Comparison of ENCODE assay signal across 9 cellular contexts in genomic region chr17:560379-560935, GRCh38.
DNase-seq lines count a peak whose midpoint lies in the region; ATAC-seq, FAIRE-seq and TF ChIP-seq lines count a peak whose summit lies in the region.
"Had no signal": no experiment of that assay in that cellular context is flagged by ENCODE, and none has a peak within 500 bp of the region (broad histone marks: within the 10 kb centered on the region; RNA-seq: fewer than 3 reads in every experiment).

No MANE protein-coding gene starts in this region.

- H2BK15ac ChIP-seq in neuronal stem cell (ENCODE audit: low read length), result no peak overlapping the region

- H3K9ac ChIP-seq in kidney (ENCODE audit: low read length in 2 of 2) (peak overlapping the region in 1 of 2 donors; percentile 12), neuronal stem cell (ENCODE audit: low read depth, low read length, poor library complexity) (no peak overlapping the region)

- no peak overlapping the region for H4K91ac ChIP-seq in neuronal stem cell (ENCODE audit: low read depth, low read length, poor library complexity)

- TF ChIP-seq POLR2A in prostate gland (IDR thresholded peaks at IDR 0.05), result no peak

- TF ChIP-seq CTCF in bronchial epithelial cell (IDR thresholded peaks at IDR 0.05; ENCODE audit: insufficient read depth, low read length, severe bottlenecking) (no peak), kidney (IDR thresholded peaks at IDR 0.05; ENCODE audit: borderline replicate concordance, extremely low read depth, insufficient read depth) (no peak), prostate gland (IDR thresholded peaks at IDR 0.05) (no peak)

- H3K4me3 ChIP-seq in bronchial epithelial cell (ENCODE audit: low read depth, low read length) (no peak overlapping the region), kidney (ENCODE audit: low read length in 2 of 2) (no peak overlapping the region), prostate gland (no peak overlapping the region), neuronal stem cell (ENCODE audit: low read length in 2 of 2) (peak overlapping the region in 1 of 2 donors; percentile 30)

- no peak overlapping the region for H3K18ac ChIP-seq in neuronal stem cell (ENCODE audit: low read length)

- H3K9me3 ChIP-seq in kidney (ENCODE audit: control insufficient read depth in 1 of 2, low read length in 2 of 2), result no peaks in the 10 kb centered on the region
- no peaks in the 10 kb centered on the region for H3K9me3 ChIP-seq in prostate gland
- H3K9me3 ChIP-seq in neuronal stem cell (replicated peaks in 1 of 2; ENCODE audit: control insufficient read depth in 2 of 2, insufficient read depth in 1 of 2, low read depth in 1 of 2, low read length in 2 of 2), result peaks cover 0 to 1% of the 10 kb centered on the region in 2 donors

- no peak overlapping the region for H2AK5ac ChIP-seq in neuronal stem cell (ENCODE audit: low read depth, low read length)

- H3K14ac ChIP-seq in neuronal stem cell (ENCODE audit: low read length), result no peak overlapping the region

- H3K23ac ChIP-seq in neuronal stem cell (ENCODE audit: low read depth, low read length, poor library complexity), result no peak overlapping the region

- intact Hi-C loops in kidney (cut with DNase I), result no loop called here
- intact Hi-C loops in prostate gland (cut with DNase I), result no loop called here

- no peaks in the 10 kb centered on the region for H3K79me1 ChIP-seq in neuronal stem cell (ENCODE audit: low read depth, low read length)

- no peak overlapping the region for H2BK5ac ChIP-seq in neuronal stem cell (ENCODE audit: low read length)

- no peak overlapping the region for H2BK12ac ChIP-seq in neuronal stem cell (ENCODE audit: low read length)

- FAIRE-seq in bronchial epithelial cell (lab: Jason Lieb, UNC) (no peak), kidney (lab: Jason Lieb, UNC) (no peak)

- H3K27ac ChIP-seq in kidney (ENCODE audit: low read depth in 2 of 2, low read length in 2 of 2) (peak overlapping the region; percentile 66 to 84), temporal lobe (ENCODE audit: low read depth, low read length) (peak overlapping the region; percentile 50), prostate gland (no peak overlapping the region), neuronal stem cell (replicated peaks; ENCODE audit: low read length) (no peak overlapping the region)

- no peak overlapping the region for H2BK120ac ChIP-seq in neuronal stem cell (ENCODE audit: low read depth, low read length)

- WGBS in prostate gland, result 83% methylated on average over 4 of the region's 4 CpGs
- WGBS in neuronal stem cell (ENCODE audit: extremely low coverage in 2 of 2, insufficient read length in 2 of 2, insufficient replicate concordance in 1 of 2), 2 donors, result no CpG with 5 or more reads among the region's 4 CpGs

- H4K8ac ChIP-seq in neuronal stem cell (ENCODE audit: low read depth, low read length), result no peak overlapping the region

- no peak overlapping the region for H3K4ac ChIP-seq in neuronal stem cell (ENCODE audit: low read length)

- no peak for ATAC-seq in HG03565 (IDR thresholded peaks at IDR 0.05; ENCODE audit: unreplicated experiment)

- H3K36me3 ChIP-seq in bronchial epithelial cell (ENCODE audit: control insufficient read depth, insufficient read depth, low read length), result peaks cover 13% of the 10 kb centered on the region
- H3K36me3 ChIP-seq in kidney (ENCODE audit: control insufficient read depth in 1 of 2, insufficient read depth in 2 of 2, low read length in 2 of 2), result peaks cover 12 to 23% of the 10 kb centered on the region in 2 donors
- H3K36me3 ChIP-seq in prostate gland, result peaks cover 0 to 4% of the 10 kb centered on the region in 2 donors
- H3K36me3 ChIP-seq in neuronal stem cell (replicated peaks in 1 of 2; ENCODE audit: control insufficient read depth in 2 of 2, insufficient read depth in 2 of 2, low read length in 2 of 2), result peaks cover 13 to 51% of the 10 kb centered on the region in 2 donors

- H3K27me3 ChIP-seq in bronchial epithelial cell (ENCODE audit: control insufficient read depth, insufficient read depth, low read length) (no peaks in the 10 kb centered on the region), prostate gland (replicated peaks; ENCODE audit: insufficient read depth) (no peaks in the 10 kb centered on the region), neuronal stem cell (ENCODE audit: control insufficient read depth in 3 of 3, insufficient read depth in 3 of 3, low read depth in 1 of 3, low read length in 3 of 3) (no peaks in the 10 kb centered on the region)

- H3K4me1 ChIP-seq in kidney (ENCODE audit: control insufficient read depth in 1 of 2, insufficient read depth in 1 of 2, low read depth in 1 of 2, low read length in 2 of 2), result peaks cover 0 to 9% of the 10 kb centered on the region in 2 donors
- no peaks in the 10 kb centered on the region for H3K4me1 ChIP-seq in prostate gland (replicated peaks)
- H3K4me1 ChIP-seq in neuronal stem cell (ENCODE audit: control insufficient read depth in 2 of 2, insufficient read depth in 1 of 2, low read depth in 1 of 2, low read length in 2 of 2), result no peaks in the 10 kb centered on the region

- no peak overlapping the region for H2AFZ ChIP-seq in neuronal stem cell (ENCODE audit: low read length)

- DNase-seq in NCI-H226, result peak; percentile 22
- peak; percentile 77 for DNase-seq in bronchial epithelial cell (ENCODE audit: low read depth)
- DNase-seq in kidney, result no peak
- DNase-seq in prostate gland (ENCODE audit: low spot score), result no peak
- DNase-seq in T1000 (lab: John Stamatoyannopoulos, UW), result no peak
- no peak for DNase-seq in neuronal stem cell (ENCODE audit: low spot score)
- DNase-seq: NCI-H2171 treated with DMSO at 0.1 percent for 48 hours had no signal

- H3K4me2 ChIP-seq in neuronal stem cell (ENCODE audit: insufficient read depth, low read length, poor library complexity, severe bottlenecking), result no peak overlapping the region

Comparison
In these comparisons a context has a peak if more than half of its experiments do, and no peak if none do; other contexts are left out.
1. DNase-seq: peak in NCI-H226 (single experiment) and bronchial epithelial cell (single experiment); none in kidney (single experiment), prostate gland (single experiment), T1000 (single experiment) and neuronal stem cell (single experiment).
2. H3K27ac ChIP-seq: peak in kidney (2 of 2) and temporal lobe (single experiment); none in prostate gland (0 of 2) and neuronal stem cell (single experiment).